Comparison of ENCODE assay signal across 1 cellular context in the genomic region with DNA sequence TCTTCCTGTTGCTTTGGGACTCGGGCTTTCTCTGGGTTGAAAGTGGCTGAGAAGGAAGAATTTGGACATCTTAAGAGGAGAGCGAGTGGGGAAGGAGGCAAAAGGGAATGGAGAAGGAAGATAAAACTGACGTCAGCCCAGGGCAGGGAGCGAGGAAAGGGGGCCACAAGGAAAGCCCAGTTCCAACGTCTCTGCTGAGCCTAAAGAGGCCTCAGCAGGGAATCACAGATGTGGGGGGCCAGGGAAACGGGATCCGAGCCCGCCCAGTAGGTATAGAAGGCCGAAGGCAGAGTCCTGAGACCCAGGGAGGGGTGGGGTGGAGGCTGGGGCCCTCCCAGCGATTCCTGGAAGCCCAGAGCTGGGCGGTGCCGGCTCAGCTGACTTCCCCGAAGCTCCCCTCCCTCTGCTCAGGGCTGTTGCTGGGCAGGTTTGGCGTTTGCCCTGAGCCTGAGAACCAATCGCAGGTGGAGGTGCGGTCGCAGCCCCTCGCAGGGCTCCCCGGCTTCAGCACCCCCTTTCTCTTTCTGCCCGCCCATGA.
TF ChIP-seq lines count a peak whose summit lies in the region.

No MANE protein-coding gene starts in this region.

TF ChIP-seq in PFSK-1, 5 proteins besides CTCF, POLR2A, EP300 and RAD21:
- 0 out of 2 replicates have a peak, but pooled peaks have one; percentile 49 for TF ChIP-seq TAF1 (IDR thresholded peaks at IDR 0.05; ENCODE audit: borderline replicate concordance, insufficient read depth, low read length)
- no peak for TF ChIP-seq POLR2AphosphoS5 (IDR thresholded peaks at IDR 0.05; ENCODE audit: low read depth, low read length)
- no peak for TF ChIP-seq FOXP2 (optimal IDR thresholded peaks at IDR 0.05; ENCODE audit: borderline replicate concordance, extremely low read depth, extremely low read length, insufficient read depth)
- TF ChIP-seq SIN3A (IDR thresholded peaks at IDR 0.05; ENCODE audit: borderline replicate concordance, insufficient read depth, low read length), result 0 out of 2 replicates have a peak, but pooled peaks have one; percentile 55
- TF ChIP-seq, protein P1, sequence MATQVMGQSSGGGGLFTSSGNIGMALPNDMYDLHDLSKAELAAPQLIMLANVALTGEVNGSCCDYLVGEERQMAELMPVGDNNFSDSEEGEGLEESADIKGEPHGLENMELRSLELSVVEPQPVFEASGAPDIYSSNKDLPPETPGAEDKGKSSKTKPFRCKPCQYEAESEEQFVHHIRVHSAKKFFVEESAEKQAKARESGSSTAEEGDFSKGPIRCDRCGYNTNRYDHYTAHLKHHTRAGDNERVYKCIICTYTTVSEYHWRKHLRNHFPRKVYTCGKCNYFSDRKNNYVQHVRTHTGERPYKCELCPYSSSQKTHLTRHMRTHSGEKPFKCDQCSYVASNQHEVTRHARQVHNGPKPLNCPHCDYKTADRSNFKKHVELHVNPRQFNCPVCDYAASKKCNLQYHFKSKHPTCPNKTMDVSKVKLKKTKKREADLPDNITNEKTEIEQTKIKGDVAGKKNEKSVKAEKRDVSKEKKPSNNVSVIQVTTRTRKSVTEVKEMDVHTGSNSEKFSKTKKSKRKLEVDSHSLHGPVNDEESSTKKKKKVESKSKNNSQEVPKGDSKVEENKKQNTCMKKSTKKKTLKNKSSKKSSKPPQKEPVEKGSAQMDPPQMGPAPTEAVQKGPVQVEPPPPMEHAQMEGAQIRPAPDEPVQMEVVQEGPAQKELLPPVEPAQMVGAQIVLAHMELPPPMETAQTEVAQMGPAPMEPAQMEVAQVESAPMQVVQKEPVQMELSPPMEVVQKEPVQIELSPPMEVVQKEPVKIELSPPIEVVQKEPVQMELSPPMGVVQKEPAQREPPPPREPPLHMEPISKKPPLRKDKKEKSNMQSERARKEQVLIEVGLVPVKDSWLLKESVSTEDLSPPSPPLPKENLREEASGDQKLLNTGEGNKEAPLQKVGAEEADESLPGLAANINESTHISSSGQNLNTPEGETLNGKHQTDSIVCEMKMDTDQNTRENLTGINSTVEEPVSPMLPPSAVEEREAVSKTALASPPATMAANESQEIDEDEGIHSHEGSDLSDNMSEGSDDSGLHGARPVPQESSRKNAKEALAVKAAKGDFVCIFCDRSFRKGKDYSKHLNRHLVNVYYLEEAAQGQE (IDR thresholded peaks at IDR 0.05; ENCODE audit: insufficient read depth in 1 of 2, low read depth in 2 of 2, low read length in 2 of 2), result peak in 1 of 2 experiments; percentile 31; a peak in 1 of 4 replicates
